Comparison of ENCODE assay signal across 9 cellular contexts in genomic region chr14:50736932-50737419, GRCh38.
A peak's percentile ranks its signal among the peaks of the same experiment; 100 is the strongest.
DNase-seq lines count a peak whose midpoint lies in the region; ATAC-seq and TF ChIP-seq lines count a peak whose summit lies in the region.
"Had no signal": no experiment of that assay in that cellular context is flagged by ENCODE, and none has a peak within 500 bp of the region (broad histone marks: within the 10 kb centered on the region; RNA-seq: fewer than 3 reads in every experiment).

No MANE protein-coding gene starts in this region.

- peaks cover 13% of the 10 kb centered on the region; the same call in 1 of the 2 replicates for H3K4me1 ChIP-seq in MM.1S (ENCODE audit: low read length)

- no peak overlapping the region for H3K9ac ChIP-seq in MM.1S (ENCODE audit: low read length)

- no peaks in the 10 kb centered on the region for H3K9me3 ChIP-seq in MM.1S (replicated peaks; ENCODE audit: insufficient read depth, low read length)
- H3K9me3 ChIP-seq: SJSA1 had no signal

- peak in 2 of 3 experiments; percentile 18 to 37 for DNase-seq in stimulated activated CD4-positive, alpha-beta T cell treated with anti-CD3 and anti-CD28 coated beads, TNF-alpha, amount 100 ng/mL, for 24 hours (ENCODE audit: low read depth in 3 of 3)
- DNase-seq in AG08396 (ENCODE audit: low spot score), result no peak
- no peak for DNase-seq in NCI-H2029 (lab: John Stamatoyannopoulos, UW)
- DNase-seq in MM.1S, result no peak
- DNase-seq: HCEC 1CT had no signal

- H3K27ac ChIP-seq in VCaP, result peak overlapping the region; percentile 48
- H3K27ac ChIP-seq in MM.1S (ENCODE audit: low read length), result no peak overlapping the region
- H3K27ac ChIP-seq: SJSA1 had no signal

- no peaks in the 10 kb centered on the region for H3K27me3 ChIP-seq in MM.1S (replicated peaks; ENCODE audit: insufficient read depth, low read length)
- H3K27me3 ChIP-seq: SJSA1 had no signal

- H3K36me3 ChIP-seq in MM.1S (replicated peaks; ENCODE audit: insufficient read depth, low read length), result no peaks in the 10 kb centered on the region

- no peaks in the 10 kb centered on the region for H3K79me2 ChIP-seq in MM.1S (ENCODE audit: low read length)

- H3K4me3 ChIP-seq in MM.1S (ENCODE audit: low read length), result no peak overlapping the region
- H3K4me3 ChIP-seq: SJSA1 had no signal

- no peak overlapping the region for H3K4me2 ChIP-seq in MM.1S (ENCODE audit: low read depth, low read length)

- no peaks in the 10 kb centered on the region for H4K20me1 ChIP-seq in MM.1S (ENCODE audit: insufficient read depth, low read length)

- ATAC-seq in GM19023 (IDR thresholded peaks at IDR 0.05; ENCODE audit: unreplicated experiment) (peak; percentile 92), HG02571 (IDR thresholded peaks at IDR 0.05; ENCODE audit: unreplicated experiment) (peak; percentile 89)

- peaks cover 10% of the 10 kb centered on the region; the same call in 1 of the 2 replicates for H3F3A ChIP-seq in MM.1S (ENCODE audit: insufficient read depth, low read length)

- no peak for TF ChIP-seq CTCF in VCaP (conservative IDR thresholded peaks at IDR 0.05)
- TF ChIP-seq CTCF in MM.1S (IDR thresholded peaks at IDR 0.05; ENCODE audit: low read length), result no peak

- no peak overlapping the region for H2AFZ ChIP-seq in MM.1S (ENCODE audit: low read length)

- no peaks in the 10 kb centered on the region for H3K9me2 ChIP-seq in MM.1S (replicated peaks; ENCODE audit: insufficient read depth, low read length)

Comparison
In these comparisons a context has a peak if more than half of its experiments do, and no peak if none do; other contexts are left out.
1. DNase-seq: peak in stimulated activated CD4-positive, alpha-beta T cell treated with anti-CD3 and anti-CD28 coated beads, TNF-alpha, amount 100 ng/mL, for 24 hours (2 of 3); none in AG08396 (single experiment), NCI-H2029 (single experiment) and MM.1S (single experiment).